In the genomic region with DNA sequence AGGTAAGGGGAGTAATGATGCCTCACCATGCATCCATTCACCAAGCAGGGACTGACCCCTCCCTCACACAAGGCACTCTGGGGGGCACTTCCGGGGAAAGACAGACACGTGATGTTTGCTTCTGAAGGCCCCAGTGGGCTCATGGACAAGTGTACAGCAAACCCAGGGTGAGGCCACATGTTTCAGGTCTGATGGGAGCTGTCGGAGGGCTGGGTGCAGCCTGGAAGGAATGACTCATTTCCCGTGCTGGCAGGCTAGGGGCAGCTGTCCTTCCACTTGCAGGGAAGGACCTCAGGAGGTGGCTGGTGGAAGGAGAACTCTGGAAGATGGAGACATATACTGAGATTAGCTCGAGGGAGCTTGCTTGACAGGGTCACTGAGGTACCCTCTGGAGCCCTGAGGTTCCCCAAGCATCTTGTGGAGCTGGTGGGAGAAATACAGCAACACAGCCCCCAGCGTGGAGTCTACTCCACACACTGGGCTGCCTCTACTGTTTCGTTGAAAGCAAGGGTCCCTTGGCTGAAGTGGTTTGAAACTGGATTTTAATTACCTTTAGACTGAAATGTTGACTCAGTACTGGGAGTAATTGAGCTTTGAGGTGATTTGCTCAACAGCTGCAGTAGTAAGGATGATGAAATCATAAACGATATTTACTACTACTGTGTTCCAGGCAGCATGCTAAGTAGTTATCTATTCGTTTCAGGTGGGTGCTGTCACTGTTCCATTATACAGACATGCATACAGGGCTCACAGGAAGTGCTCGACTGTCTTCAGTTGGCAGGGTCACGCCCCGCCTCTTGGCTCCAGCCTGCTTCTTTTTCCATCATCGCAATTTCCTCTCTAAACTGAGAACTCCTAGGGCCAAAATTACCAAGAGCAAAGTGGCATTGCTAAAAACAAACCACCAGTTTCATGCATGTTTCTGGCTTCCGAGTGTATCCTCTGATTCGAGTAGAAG, we compare ENCODE assay signal across 8 cellular contexts.
DNase-seq lines count a peak whose midpoint lies in the region; ATAC-seq and TF ChIP-seq lines count a peak whose summit lies in the region.

No MANE protein-coding gene starts in this region.

- ATAC-seq in HG03521 (IDR thresholded peaks at IDR 0.05; ENCODE audit: unreplicated experiment), result no peak
- ATAC-seq in HG02678 (IDR thresholded peaks at IDR 0.05; ENCODE audit: unreplicated experiment), result no peak

- H3K9ac ChIP-seq in BLaER1 treated with 17β-estradiol and CSF1 and Interleukin-3, amounts not matched to agents 10 nM and 100 nM, result peak overlapping the region; percentile 25 to 71 (median 51); a peak in 19 of 22 replicates

- intact Hi-C loops in left ventricle myocardium inferior (cut with micrococcal nuclease), result no loop called here

- peak overlapping the region; percentile 79 to 99 (median 95) for H3K4me2 ChIP-seq in BLaER1 treated with 17β-estradiol and CSF1 and Interleukin-3, amounts not matched to agents 10 nM and 100 nM

- H3K27me3 ChIP-seq in BLaER1 treated with 17β-estradiol and CSF1 and Interleukin-3, amounts not matched to agents 10 nM and 100 nM, result peaks cover 0 to 23% (median 0%) of the 10 kb centered on the region in 11 experiments; a peak in 4 of 22 replicates
- no peaks in the 10 kb centered on the region for H3K27me3 ChIP-seq in left ventricle myocardium inferior (ENCODE audit: low read depth)

- CTCF ChIA-PET in HEK293T (lab: Yijun Ruan, JAX), result no interaction called here

- peaks cover 0 to 4% (median 0%) of the 10 kb centered on the region in 11 experiments; a peak in 1 of 22 replicates for H3K36me3 ChIP-seq in BLaER1 treated with 17β-estradiol and CSF1 and Interleukin-3, amounts not matched to agents 10 nM and 100 nM
- no peaks in the 10 kb centered on the region for H3K36me3 ChIP-seq in left ventricle myocardium inferior

- POLR2A ChIA-PET in HEK293T (lab: Yijun Ruan, JAX), result no interaction called here

- peak overlapping the region in 8 of 10 experiments; percentile 8 to 44 (median 31); a peak in 12 of 20 replicates for H3K4me3 ChIP-seq in BLaER1 treated with 17β-estradiol and CSF1 and Interleukin-3, amounts not matched to agents 10 nM and 100 nM
- H3K4me3 ChIP-seq in left ventricle myocardium inferior, result no peak overlapping the region

- DNase-seq in MV-4-11 (lab: John Stamatoyannopoulos, UW) (peak; percentile 85), activated T-cell treated with anti-CD3 and anti-CD28 coated beads for 4 hours (peak; percentile 9), left ventricle myocardium inferior (peak; percentile 69), HEK293T (ENCODE audit: extremely low spot score) (no peak)
- peak; percentile 36 to 41 for DNase-seq in stimulated activated CD4-positive, alpha-beta T cell treated with anti-CD3 and anti-CD28 coated beads, Interleukin-15, amount 100 ng/mL, for 48 hours (ENCODE audit: low read depth in 2 of 2)

- H3K4me1 ChIP-seq in BLaER1 treated with 17β-estradiol and CSF1 and Interleukin-3, amounts not matched to agents 10 nM and 100 nM, result peaks cover 68 to 79% (median 75%) of the 10 kb centered on the region in 10 experiments
- H3K4me1 ChIP-seq in left ventricle myocardium inferior, result peaks cover 71% of the 10 kb centered on the region

- TF ChIP-seq CTCF in left ventricle myocardium inferior (IDR thresholded peaks at IDR 0.05; ENCODE audit: borderline replicate concordance), result no peak

- H3K27ac ChIP-seq in BLaER1 treated with 17β-estradiol and CSF1 and Interleukin-3, amounts not matched to agents 10 nM and 100 nM, result peak overlapping the region; percentile 43 to 91 (median 75); a peak in 21 of 22 replicates
- H3K27ac ChIP-seq in left ventricle myocardium inferior (replicated peaks), result peak overlapping the region; percentile 96

- peaks cover 0 to 6% (median 0%) of the 10 kb centered on the region in 11 experiments; a peak in 1 of 22 replicates for H4K20me1 ChIP-seq in BLaER1 treated with 17β-estradiol and CSF1 and Interleukin-3, amounts not matched to agents 10 nM and 100 nM

- H3K9me3 ChIP-seq in BLaER1 treated with 17β-estradiol and CSF1 and Interleukin-3, amounts not matched to agents 10 nM and 100 nM (replicated peaks in 1 of 11), result peaks cover 0 to 19% (median 6%) of the 10 kb centered on the region in 11 experiments; a peak in 11 of 22 replicates
- H3K9me3 ChIP-seq in left ventricle myocardium inferior (replicated peaks), result no peaks in the 10 kb centered on the region

TF ChIP-seq in HEK293T, 16 proteins besides CTCF, POLR2A, EP300 and RAD21:
- TF ChIP-seq FOXA1 (IDR thresholded peaks at IDR 0.05) (no peak), BHLHE40 (IDR thresholded peaks at IDR 0.05; ENCODE audit: borderline replicate concordance) (no peak), HDGF (IDR thresholded peaks at IDR 0.05; ENCODE audit: borderline replicate concordance) (no peak), ZNF384 (IDR thresholded peaks at IDR 0.05) (no peak), CTBP1 (IDR thresholded peaks at IDR 0.05; ENCODE audit: borderline replicate concordance) (no peak), NFRKB (IDR thresholded peaks at IDR 0.05) (no peak), ARNT (IDR thresholded peaks at IDR 0.05) (no peak), LEF1 (IDR thresholded peaks at IDR 0.05; ENCODE audit: borderline replicate concordance) (no peak), SP1 (IDR thresholded peaks at IDR 0.05) (no peak), L3MBTL2 (conservative IDR thresholded peaks at IDR 0.05) (no peak), FOXM1 (IDR thresholded peaks at IDR 0.05; ENCODE audit: borderline replicate concordance) (no peak), TARDBP (IDR thresholded peaks at IDR 0.05) (no peak), FOXK2 (IDR thresholded peaks at IDR 0.05) (no peak), SUZ12 (IDR thresholded peaks at IDR 0.05) (no peak), ELF4 (IDR thresholded peaks at IDR 0.05) (no peak)
- TF ChIP-seq, protein P1, sequence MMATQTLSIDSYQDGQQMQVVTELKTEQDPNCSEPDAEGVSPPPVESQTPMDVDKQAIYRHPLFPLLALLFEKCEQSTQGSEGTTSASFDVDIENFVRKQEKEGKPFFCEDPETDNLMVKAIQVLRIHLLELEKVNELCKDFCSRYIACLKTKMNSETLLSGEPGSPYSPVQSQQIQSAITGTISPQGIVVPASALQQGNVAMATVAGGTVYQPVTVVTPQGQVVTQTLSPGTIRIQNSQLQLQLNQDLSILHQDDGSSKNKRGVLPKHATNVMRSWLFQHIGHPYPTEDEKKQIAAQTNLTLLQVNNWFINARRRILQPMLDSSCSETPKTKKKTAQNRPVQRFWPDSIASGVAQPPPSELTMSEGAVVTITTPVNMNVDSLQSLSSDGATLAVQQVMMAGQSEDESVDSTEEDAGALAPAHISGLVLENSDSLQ (IDR thresholded peaks at IDR 0.05), result no peak
